ENCODE assay signal across 9 cellular contexts in the genomic region with DNA sequence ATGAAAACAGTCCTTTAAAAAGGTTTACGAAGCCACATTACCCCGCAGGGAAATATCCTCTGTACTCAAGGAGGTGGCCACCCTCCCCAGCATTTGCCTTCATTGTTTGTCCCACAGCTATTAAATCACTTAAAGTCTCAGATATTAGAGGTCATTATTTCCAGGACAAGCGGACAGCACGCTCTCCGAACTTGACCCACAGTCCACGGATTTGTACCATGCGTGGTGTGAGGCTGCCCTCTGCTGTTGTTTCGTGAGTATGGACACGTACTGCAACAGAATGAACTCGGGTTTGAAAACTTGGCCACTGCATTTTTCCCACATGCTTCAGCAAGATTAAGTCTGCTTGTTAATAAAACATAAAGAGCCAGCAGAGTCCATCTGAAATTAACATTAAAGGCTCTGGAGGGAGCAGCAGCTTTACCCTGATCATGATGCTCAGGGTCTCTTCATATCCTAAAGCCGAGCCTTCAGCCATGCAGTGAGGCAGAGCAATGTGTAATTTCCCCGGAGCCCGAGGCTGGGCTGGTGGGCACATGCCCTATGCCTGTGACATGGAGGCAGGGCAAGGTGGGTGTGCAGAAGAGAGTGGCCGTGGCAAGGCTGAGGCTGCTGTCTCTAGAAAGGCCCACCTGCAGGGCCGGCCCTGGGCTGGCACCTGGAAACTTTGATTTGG. TPM values are rescaled to one million over a fixed set of nuclear protein-coding genes. Genes with fewer than 3 reads are reported as not detected.
DNase-seq lines count a peak whose midpoint lies in the region; ATAC-seq and TF ChIP-seq lines count a peak whose summit lies in the region.
"Had no signal": no experiment of that assay in that cellular context is flagged by ENCODE, and none has a peak within 500 bp of the region (broad histone marks: within the 10 kb centered on the region; RNA-seq: fewer than 3 reads in every experiment).

No MANE protein-coding gene starts in this region.

- TF ChIP-seq CTCF in Calu3 (IDR thresholded peaks at IDR 0.05; ENCODE audit: unreplicated experiment): peak; percentile 79
- TF ChIP-seq CTCF in HL-60 (IDR thresholded peaks at IDR 0.05; ENCODE audit: insufficient read depth, low read length): peak; percentile 80
- peak; percentile 57 for TF ChIP-seq CTCF in WTC11 (IDR thresholded peaks at IDR 0.05)
- TF ChIP-seq CTCF in heart right ventricle (IDR thresholded peaks at IDR 0.05): peak; percentile 62 to 92 (median 86)

- DNase-seq in Calu3 (peak; percentile 60), HL-60 (ENCODE audit: low read depth in 1 of 2, low spot score in 1 of 2) (peak; percentile 18 to 38), WTC11 (ENCODE audit: low spot score) (peak; percentile 73), heart right ventricle (peak; percentile 66 to 76), retina (peak; percentile 66)
- no peak for DNase-seq in central memory CD4-positive, alpha-beta T cell
- DNase-seq in T-helper 2 cell treated with Interferon-gamma antibody and Interleukin-4, amounts not matched to agents 5 μg/mL and 100 μg/mL, for 36 hours (ENCODE audit: low spot score): no peak
- DNase-seq: activated B cell treated with CpG ODN at 0.5 μM for 24 hours had no signal

- no peaks in the 10 kb centered on the region for H3K9me3 ChIP-seq in heart right ventricle

- H3K27ac Mint-ChIP-seq in Calu3 (ENCODE audit: unreplicated experiment): no peak overlapping the region
- H3K27ac Mint-ChIP-seq in WTC11: no peak overlapping the region; the same call in 1 of the 2 replicates
- H3K27ac Mint-ChIP-seq in T-helper 2 cell treated with Interferon-gamma antibody and Interleukin-4, amounts not matched to agents 5 μg/mL and 100 μg/mL, for 36 hours: no peak overlapping the region
- H3K27ac Mint-ChIP-seq: activated B cell treated with CpG ODN at 0.5 μM for 24 hours had no signal

- intact Hi-C loops in Calu3 (cut with micrococcal nuclease; ENCODE audit: unreplicated experiment): loop anchor here (1.0 kb wide), 1 partner anchor 207 kb away; no protein-coding TSS in a partner anchor
- intact Hi-C loops in heart right ventricle (cut with DNase I): loop anchor here (1.0 to 10.0 kb wide), 12 partner anchors 206 to 660 kb away; a partner anchor contains a TSS

- H3K36me3 Mint-ChIP-seq in Calu3 (ENCODE audit: insufficient read depth, unreplicated experiment) (peaks cover 20% of the 10 kb centered on the region), WTC11 (peaks cover 11% of the 10 kb centered on the region; the same call in 1 of the 2 replicates)
- peaks cover 32% of the 10 kb centered on the region for H3K36me3 Mint-ChIP-seq in T-helper 2 cell treated with Interferon-gamma antibody and Interleukin-4, amounts not matched to agents 5 μg/mL and 100 μg/mL, for 36 hours (ENCODE audit: low read depth)

- H3K4me1 Mint-ChIP-seq in Calu3 (ENCODE audit: low read depth, unreplicated experiment): no peaks in the 10 kb centered on the region
- H3K4me1 Mint-ChIP-seq in WTC11: no peaks in the 10 kb centered on the region
- no peaks in the 10 kb centered on the region for H3K4me1 Mint-ChIP-seq in T-helper 2 cell treated with Interferon-gamma antibody and Interleukin-4, amounts not matched to agents 5 μg/mL and 100 μg/mL, for 36 hours (ENCODE audit: low read depth)
- H3K4me1 Mint-ChIP-seq: activated B cell treated with CpG ODN at 0.5 μM for 24 hours had no signal

- H3K27ac ChIP-seq in HL-60 (replicated peaks): no peak overlapping the region
- H3K27ac ChIP-seq in heart right ventricle: no peak overlapping the region

- H3K27me3 ChIP-seq in HL-60 (ENCODE audit: insufficient read depth, poor library complexity, severe bottlenecking) (no peaks in the 10 kb centered on the region), heart right ventricle (no peaks in the 10 kb centered on the region)

- POLR2A ChIA-PET in WTC11 (lab: Charles Lee): no interaction called here

- H3K9me3 Mint-ChIP-seq in Calu3 (ENCODE audit: low read depth, unreplicated experiment): no peaks in the 10 kb centered on the region
- H3K9me3 Mint-ChIP-seq in WTC11: no peaks in the 10 kb centered on the region
- H3K9me3 Mint-ChIP-seq in T-helper 2 cell treated with Interferon-gamma antibody and Interleukin-4, amounts not matched to agents 5 μg/mL and 100 μg/mL, for 36 hours: no peaks in the 10 kb centered on the region
- H3K9me3 Mint-ChIP-seq: activated B cell treated with CpG ODN at 0.5 μM for 24 hours had no signal

- CTCF ChIA-PET in Calu3 (lab: Charles Lee): no interaction called here
- CTCF ChIA-PET in WTC11 (lab: Charles Lee): interaction anchor here (0.8 to 1.9 kb wide), 6 partner anchors 117 to 318 kb away, joined by 3 to 9 read pairs (median 4); a partner anchor contains a TSS

- peak; percentile 65 for ATAC-seq in WTC11
- ATAC-seq in heart right ventricle: peak; percentile 67 to 89 (median 84)
- no peak for ATAC-seq in GM18867 (IDR thresholded peaks at IDR 0.05; ENCODE audit: unreplicated experiment)

- H3K36me3 ChIP-seq in heart right ventricle: peaks cover 0 to 88% (median 9%) of the 10 kb centered on the region in 9 donors

- no TSS peak for BruUV-seq in Calu3 (replicated peaks; lab: Mats Ljungman, UMichigan)

- H3K4me3 Mint-ChIP-seq in Calu3 (ENCODE audit: low read depth, unreplicated experiment): no peak overlapping the region
- H3K4me3 Mint-ChIP-seq in WTC11: no peak overlapping the region
- H3K4me3 Mint-ChIP-seq in T-helper 2 cell treated with Interferon-gamma antibody and Interleukin-4, amounts not matched to agents 5 μg/mL and 100 μg/mL, for 36 hours: no peak overlapping the region
- H3K4me3 Mint-ChIP-seq: activated B cell treated with CpG ODN at 0.5 μM for 24 hours had no signal

- WGBS in heart right ventricle, 2 donors: 51 to 59% methylated on average over 15 of the region's 15 CpGs

- H3K27me3 Mint-ChIP-seq in Calu3 (ENCODE audit: unreplicated experiment): no peaks in the 10 kb centered on the region
- H3K27me3 Mint-ChIP-seq in WTC11 (ENCODE audit: low read depth): no peaks in the 10 kb centered on the region
- H3K27me3 Mint-ChIP-seq in T-helper 2 cell treated with Interferon-gamma antibody and Interleukin-4, amounts not matched to agents 5 μg/mL and 100 μg/mL, for 36 hours (ENCODE audit: low read depth): no peaks in the 10 kb centered on the region
- H3K27me3 Mint-ChIP-seq: activated B cell treated with CpG ODN at 0.5 μM for 24 hours had no signal

- H3K4me1 ChIP-seq in heart right ventricle: peaks cover 0 to 21% (median 0%) of the 10 kb centered on the region in 9 donors

- H3K4me3 ChIP-seq in HL-60 (replicated peaks; ENCODE audit: insufficient read depth, low read length) (no peak overlapping the region), heart right ventricle (no peak overlapping the region)

TF ChIP-seq in WTC11, 78 proteins besides CTCF, POLR2A, EP300 and RAD21 (continues in another document):
- TF ChIP-seq EMX1 (CRISPR knock-in tag; IDR thresholded peaks at IDR 0.05) (no peak), MYBL2 (CRISPR knock-in tag; IDR thresholded peaks at IDR 0.05) (no peak), NR1H2 (CRISPR knock-in tag; IDR thresholded peaks at IDR 0.05) (no peak), SMAD3 (CRISPR knock-in tag; IDR thresholded peaks at IDR 0.05; ENCODE audit: borderline replicate concordance) (no peak)
- TF ChIP-seq, protein P1, sequence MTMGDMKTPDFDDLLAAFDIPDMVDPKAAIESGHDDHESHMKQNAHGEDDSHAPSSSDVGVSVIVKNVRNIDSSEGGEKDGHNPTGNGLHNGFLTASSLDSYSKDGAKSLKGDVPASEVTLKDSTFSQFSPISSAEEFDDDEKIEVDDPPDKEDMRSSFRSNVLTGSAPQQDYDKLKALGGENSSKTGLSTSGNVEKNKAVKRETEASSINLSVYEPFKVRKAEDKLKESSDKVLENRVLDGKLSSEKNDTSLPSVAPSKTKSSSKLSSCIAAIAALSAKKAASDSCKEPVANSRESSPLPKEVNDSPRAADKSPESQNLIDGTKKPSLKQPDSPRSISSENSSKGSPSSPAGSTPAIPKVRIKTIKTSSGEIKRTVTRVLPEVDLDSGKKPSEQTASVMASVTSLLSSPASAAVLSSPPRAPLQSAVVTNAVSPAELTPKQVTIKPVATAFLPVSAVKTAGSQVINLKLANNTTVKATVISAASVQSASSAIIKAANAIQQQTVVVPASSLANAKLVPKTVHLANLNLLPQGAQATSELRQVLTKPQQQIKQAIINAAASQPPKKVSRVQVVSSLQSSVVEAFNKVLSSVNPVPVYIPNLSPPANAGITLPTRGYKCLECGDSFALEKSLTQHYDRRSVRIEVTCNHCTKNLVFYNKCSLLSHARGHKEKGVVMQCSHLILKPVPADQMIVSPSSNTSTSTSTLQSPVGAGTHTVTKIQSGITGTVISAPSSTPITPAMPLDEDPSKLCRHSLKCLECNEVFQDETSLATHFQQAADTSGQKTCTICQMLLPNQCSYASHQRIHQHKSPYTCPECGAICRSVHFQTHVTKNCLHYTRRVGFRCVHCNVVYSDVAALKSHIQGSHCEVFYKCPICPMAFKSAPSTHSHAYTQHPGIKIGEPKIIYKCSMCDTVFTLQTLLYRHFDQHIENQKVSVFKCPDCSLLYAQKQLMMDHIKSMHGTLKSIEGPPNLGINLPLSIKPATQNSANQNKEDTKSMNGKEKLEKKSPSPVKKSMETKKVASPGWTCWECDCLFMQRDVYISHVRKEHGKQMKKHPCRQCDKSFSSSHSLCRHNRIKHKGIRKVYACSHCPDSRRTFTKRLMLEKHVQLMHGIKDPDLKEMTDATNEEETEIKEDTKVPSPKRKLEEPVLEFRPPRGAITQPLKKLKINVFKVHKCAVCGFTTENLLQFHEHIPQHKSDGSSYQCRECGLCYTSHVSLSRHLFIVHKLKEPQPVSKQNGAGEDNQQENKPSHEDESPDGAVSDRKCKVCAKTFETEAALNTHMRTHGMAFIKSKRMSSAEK (CRISPR knock-in tag; IDR thresholded peaks at IDR 0.05; ENCODE audit: borderline replicate concordance): no peak

RNA-seq across cellular contexts. Expression of a gene that starts 19.7 kb away (rescaled TPM):
- total RNA-seq in Calu3 (2022): 27.6 and 29.5 TPM in 2 replicates
- total RNA-seq in WTC11 (2021): 14.4 to 16.7 TPM (median 15.3 TPM) in 3 replicates
- total RNA-seq in heart right ventricle: 1 to 10 TPM; 3.3 to 7.6 (median 5.7) TPM
- polyA plus RNA-seq in heart right ventricle: 1 to 10 TPM; 3.2 to 3.4 TPM

Comparison
In these comparisons a context has a peak if more than half of its experiments do, and no peak if none do; other contexts are left out.
1. DNase-seq: peak in Calu3 (single experiment), HL-60 (2 of 2), WTC11 (single experiment), heart right ventricle (2 of 2) and retina (single experiment); none in central memory CD4-positive, alpha-beta T cell (single experiment) and T-helper 2 cell treated with Interferon-gamma antibody and Interleukin-4, amounts not matched to agents 5 μg/mL and 100 μg/mL, for 36 hours (single experiment).
2. Peak in every context shown above with its lines, with median percentiles within 50 percentile points of each other: CTCF ChIP-seq.